In the genomic region with DNA sequence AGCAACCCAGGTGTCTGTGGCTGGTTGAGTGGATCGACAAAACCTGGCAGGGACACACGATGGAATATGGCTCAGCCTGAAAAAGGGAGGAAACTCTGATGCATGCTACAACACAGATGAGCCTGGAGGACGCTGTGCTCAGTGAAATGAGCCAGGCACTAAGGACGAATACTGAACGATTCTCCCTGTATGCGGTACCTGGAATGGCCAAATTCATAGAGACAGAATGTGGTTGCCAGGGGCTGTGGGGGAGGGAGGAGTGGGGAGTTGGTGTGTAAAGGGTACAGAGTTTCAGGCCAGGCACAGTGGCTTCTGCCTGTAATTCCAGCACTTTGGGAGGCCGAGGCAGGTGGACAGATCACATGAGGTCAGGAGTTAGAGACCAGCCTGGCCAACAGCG, we compare ENCODE assay signal across 21 cellular contexts. TPM values are rescaled to one million over a fixed set of nuclear protein-coding genes. Genes with fewer than 3 reads are reported as not detected.
A peak's percentile ranks its signal among the peaks of the same experiment; 100 is the strongest.
DNase-seq lines count a peak whose midpoint lies in the region; ATAC-seq and TF ChIP-seq lines count a peak whose summit lies in the region.
"Had no signal": no experiment of that assay in that cellular context is flagged by ENCODE, and none has a peak within 500 bp of the region (broad histone marks: within the 10 kb centered on the region; RNA-seq: fewer than 3 reads in every experiment).

No MANE protein-coding gene starts in this region.

- H3K4me3 ChIP-seq in BLaER1 treated with 17β-estradiol and CSF1 and Interleukin-3, amounts not matched to agents 10 nM and 100 nM = no peak overlapping the region
- H3K4me3 ChIP-seq in liver (ENCODE audit: low read depth in 1 of 3, low read length in 3 of 3) (no peak overlapping the region), spleen (no peak overlapping the region), sigmoid colon (no peak overlapping the region)
- H3K4me3 ChIP-seq: A549 had no signal

- TF ChIP-seq EP300 in sigmoid colon (IDR thresholded peaks at IDR 0.05) = no peak

- no peaks in the 10 kb centered on the region for H3K36me3 ChIP-seq in BLaER1 treated with 17β-estradiol and CSF1 and Interleukin-3, amounts not matched to agents 10 nM and 100 nM
- H3K36me3 ChIP-seq in liver (ENCODE audit: control insufficient read depth in 4 of 4, insufficient read depth in 3 of 4, low read depth in 1 of 4, low read length in 3 of 4) = peaks cover 0 to 4% (median 0%) of the 10 kb centered on the region in 4 donors
- peaks cover 0 to 2% (median 0%) of the 10 kb centered on the region in 6 donors for H3K36me3 ChIP-seq in spleen
- H3K36me3 ChIP-seq in sigmoid colon = no peaks in the 10 kb centered on the region

- H3K9me3 Mint-ChIP-seq in dendritic cell treated with granulocyte-macrophage colony-stimulating factor and Interleukin-4, amounts not matched to agents 40 ng/mL and 50 ng/mL, for 4 days = no peaks in the 10 kb centered on the region

- H3K27ac ChIP-seq in BLaER1 treated with 17β-estradiol and CSF1 and Interleukin-3, amounts not matched to agents 10 nM and 100 nM = peak overlapping the region in 6 of 11 experiments; percentile 58 to 82 (median 72); a peak in 9 of 22 replicates
- H3K27ac ChIP-seq in liver (ENCODE audit: low read depth in 1 of 2, low read length in 2 of 2) (peak overlapping the region; percentile 81 to 91), spleen (peak overlapping the region; percentile 48 to 85 (median 80)), sigmoid colon (no peak overlapping the region)
- H3K27ac ChIP-seq: A549 had no signal

- WGBS in liver = 75% methylated on average over 8 of the region's 8 CpGs
- 69 to 81% (median 76%) methylated on average over 8 of the region's 8 CpGs for WGBS in spleen, 5 donors
- 90 to 92% methylated on average over 8 of the region's 8 CpGs for WGBS in sigmoid colon, 2 donors

- no peaks in the 10 kb centered on the region for H3K36me3 Mint-ChIP-seq in dendritic cell treated with granulocyte-macrophage colony-stimulating factor and Interleukin-4, amounts not matched to agents 40 ng/mL and 50 ng/mL, for 4 days (ENCODE audit: low read depth)
- H3K36me3 Mint-ChIP-seq: CD4-positive, alpha-beta memory T cell had no signal

- DNase-seq in spleen (no peak), CD1c-positive myeloid dendritic cell (ENCODE audit: extremely low spot score) (no peak), sigmoid colon (no peak)
- DNase-seq: Caco-2; CD4-positive, alpha-beta memory T cell; DMS 273 treated with DMSO at 0.1 percent for 48 hours; DMS79 treated with DMSO at 0.1 percent for 48 hours; Karpas-422; NCI-H1694; NCI-H2081; NCI-H446; NCI-H526 treated with DMSO at 0.1 percent for 48 hours; OCI-M1; Right ventricle myocardium superior had no signal

- no peaks in the 10 kb centered on the region for H3K9me3 ChIP-seq in BLaER1 treated with 17β-estradiol and CSF1 and Interleukin-3, amounts not matched to agents 10 nM and 100 nM (replicated peaks in 1 of 11)
- H3K9me3 ChIP-seq in liver (ENCODE audit: control insufficient read depth in 4 of 4, low read length in 3 of 4) (no peaks in the 10 kb centered on the region), spleen (no peaks in the 10 kb centered on the region), sigmoid colon (no peaks in the 10 kb centered on the region)
- H3K9me3 ChIP-seq: A549, Caco-2 had no signal

- no peak overlapping the region for H3K4me3 Mint-ChIP-seq in dendritic cell treated with granulocyte-macrophage colony-stimulating factor and Interleukin-4, amounts not matched to agents 40 ng/mL and 50 ng/mL, for 4 days
- H3K4me3 Mint-ChIP-seq: B cell had no signal

- TF ChIP-seq POLR2A in spleen (IDR thresholded peaks at IDR 0.05) = no peak
- TF ChIP-seq POLR2A in sigmoid colon (IDR thresholded peaks at IDR 0.05) = no peak

- peaks cover 12% of the 10 kb centered on the region for H3K27me3 Mint-ChIP-seq in dendritic cell treated with granulocyte-macrophage colony-stimulating factor and Interleukin-4, amounts not matched to agents 40 ng/mL and 50 ng/mL, for 4 days

- no peaks in the 10 kb centered on the region for H4K20me1 ChIP-seq in BLaER1 treated with 17β-estradiol and CSF1 and Interleukin-3, amounts not matched to agents 10 nM and 100 nM

- H3K27ac Mint-ChIP-seq in dendritic cell treated with granulocyte-macrophage colony-stimulating factor and Interleukin-4, amounts not matched to agents 40 ng/mL and 50 ng/mL, for 4 days = peak overlapping the region; percentile 82
- H3K27ac Mint-ChIP-seq: B cell; CD4-positive, alpha-beta memory T cell had no signal

- no peak for TF ChIP-seq RAD21 in liver (IDR thresholded peaks at IDR 0.05)

- H3K27me3 ChIP-seq in BLaER1 treated with 17β-estradiol and CSF1 and Interleukin-3, amounts not matched to agents 10 nM and 100 nM = peaks cover 0 to 9% (median 0%) of the 10 kb centered on the region in 11 experiments; a peak in 1 of 22 replicates
- H3K27me3 ChIP-seq in liver (ENCODE audit: control insufficient read depth in 4 of 4, insufficient read depth in 4 of 4, low read length in 3 of 4) (no peaks in the 10 kb centered on the region), spleen (replicated peaks in 1 of 7) (peaks cover 0 to 23% (median 0%) of the 10 kb centered on the region in 7 donors), sigmoid colon (peaks cover 0 to 5% (median 0%) of the 10 kb centered on the region in 3 donors)

- H3K4me1 ChIP-seq in BLaER1 treated with 17β-estradiol and CSF1 and Interleukin-3, amounts not matched to agents 10 nM and 100 nM = peaks cover 88 to 100% (median 96%) of the 10 kb centered on the region in 10 experiments
- H3K4me1 ChIP-seq in liver (ENCODE audit: control insufficient read depth in 4 of 4, insufficient read depth in 4 of 4, low read length in 3 of 4) (peaks cover 20 to 83% (median 52%) of the 10 kb centered on the region in 4 donors), spleen (peaks cover 2 to 97% (median 59%) of the 10 kb centered on the region in 6 donors), sigmoid colon (no peaks in the 10 kb centered on the region)

- peak overlapping the region; percentile 65 to 94 (median 80) for H3K4me2 ChIP-seq in BLaER1 treated with 17β-estradiol and CSF1 and Interleukin-3, amounts not matched to agents 10 nM and 100 nM
- H3K4me2 ChIP-seq: A549 had no signal

- H3K9ac ChIP-seq in BLaER1 treated with 17β-estradiol and CSF1 and Interleukin-3, amounts not matched to agents 10 nM and 100 nM = peak overlapping the region in 1 of 11 experiments; percentile 61; a peak in 2 of 22 replicates
- H3K9ac ChIP-seq in liver (ENCODE audit: low read depth in 1 of 2, low read length in 2 of 2) = peak overlapping the region; percentile 36 to 55

- intact Hi-C loops in dendritic cell treated with granulocyte-macrophage colony-stimulating factor and Interleukin-4, amounts not matched to agents 40 ng/mL and 50 ng/mL, for 4 days (cut with micrococcal nuclease) = no loop called here
- intact Hi-C loops in spleen (cut with DNase I; ENCODE audit: low total_unique reads) (no loop called here), sigmoid colon (cut with DNase I) (no loop called here)

- no peak for TF ChIP-seq CTCF in liver (IDR thresholded peaks at IDR 0.05; ENCODE audit: low read depth, low read length, missing input control)
- no peak for TF ChIP-seq CTCF in spleen (IDR thresholded peaks at IDR 0.05 in 8 of 11, conservative IDR thresholded peaks at IDR 0.05 in 3 of 11)
- TF ChIP-seq CTCF in sigmoid colon (IDR thresholded peaks at IDR 0.05) = no peak

- no peak for ATAC-seq in HG02938 (IDR thresholded peaks at IDR 0.05; ENCODE audit: unreplicated experiment)
- ATAC-seq: A549 had no signal

- peaks cover 51% of the 10 kb centered on the region for H3K4me1 Mint-ChIP-seq in dendritic cell treated with granulocyte-macrophage colony-stimulating factor and Interleukin-4, amounts not matched to agents 40 ng/mL and 50 ng/mL, for 4 days (ENCODE audit: low read depth)
- H3K4me1 Mint-ChIP-seq: CD4-positive, alpha-beta memory T cell had no signal

TF ChIP-seq in liver, 16 proteins besides CTCF, POLR2A, EP300 and RAD21:
- TF ChIP-seq EGR1 (IDR thresholded peaks at IDR 0.05; ENCODE audit: low read depth in 2 of 2) (no peak), SP1 (IDR thresholded peaks at IDR 0.05) (no peak)

RNA-seq across cellular contexts. Expression of gene PCSK6, which starts 35.1 kb away (rescaled TPM):
- 100 to 1,000 TPM; 124 to 398 TPM for total RNA-seq in liver
- polyA plus RNA-seq in liver = 100 to 1,000 TPM in 1 of 2 donors, 10 to 100 TPM in 1; 94.8 to 212 TPM
- 100 to 1,000 TPM; 167 to 403 (median 304) TPM for total RNA-seq in spleen
- polyA plus RNA-seq in spleen = 10 to 100 TPM in 2 of 3 donors, 1 to 10 TPM in 1; 10.0 to 39.8 (median 21.7) TPM
- 1 to 10 TPM; 2.9 to 8.9 (median 5.2) TPM for total RNA-seq in sigmoid colon
- polyA plus RNA-seq in sigmoid colon = 10 to 100 TPM in 1 of 3 donors, 1 to 10 TPM in 2; 4.2 to 10.3 (median 7.2) TPM
- total RNA-seq: M059J had no signal

Comparison
In these comparisons a context has a peak if more than half of its experiments do, and no peak if none do; other contexts are left out.
1. H3K27ac ChIP-seq: peak in BLaER1 treated with 17β-estradiol and CSF1 and Interleukin-3, amounts not matched to agents 10 nM and 100 nM (6 of 11), liver (2 of 2) and spleen (8 of 8); none in sigmoid colon (0 of 4).
2. RNA of gene PCSK6, which starts 35.1 kb away (total RNA-seq): 124 to 398 TPM in liver and 167 to 403 TPM in spleen; 2.9 to 8.9 TPM in sigmoid colon; every median in the first group is over 10 times any median in the second.